ENCODE assay signal across 19 cellular contexts in the genomic region with DNA sequence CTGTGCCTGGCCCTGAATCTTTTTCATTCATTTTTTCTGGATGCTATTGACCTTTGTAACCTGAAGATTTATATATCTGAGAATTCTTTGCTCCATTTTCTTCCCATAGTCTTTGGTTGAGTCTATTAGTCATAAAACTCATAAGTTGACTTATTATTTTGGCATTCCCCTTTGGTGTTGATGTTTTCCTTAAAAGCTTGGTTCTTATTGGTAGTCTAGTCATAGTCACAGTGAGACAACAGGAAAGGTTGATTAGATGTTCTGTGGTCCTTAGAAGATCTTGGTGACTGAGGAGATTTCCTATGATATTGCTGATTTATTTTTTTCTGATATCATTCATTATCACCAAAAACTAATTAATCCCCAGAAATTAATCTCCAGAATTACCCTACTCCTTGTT.
DNase-seq lines count a peak whose midpoint lies in the region; ATAC-seq, FAIRE-seq and TF ChIP-seq lines count a peak whose summit lies in the region.
"Had no signal": no experiment of that assay in that cellular context is flagged by ENCODE, and none has a peak within 500 bp of the region (broad histone marks: within the 10 kb centered on the region; RNA-seq: fewer than 3 reads in every experiment).

No MANE protein-coding gene starts in this region.

- H4K20me1 ChIP-seq in endothelial cell of umbilical vein (replicated peaks; ENCODE audit: control insufficient read depth, extremely low read depth, insufficient read depth, low read length), result no peaks in the 10 kb centered on the region

- no peaks in the 10 kb centered on the region for H3K27me3 Mint-ChIP-seq in activated naive CD4-positive, alpha-beta T cell treated with anti-CD3 and anti-CD28 coated beads, Interleukin-2, amount 50 U/mL, for 24 hours
- H3K27me3 Mint-ChIP-seq in activated B cell treated with CpG ODN at 0.5 μM for 24 hours, result no peaks in the 10 kb centered on the region
- no peaks in the 10 kb centered on the region for H3K27me3 Mint-ChIP-seq in osteocyte (ENCODE audit: unreplicated experiment)

- no peaks in the 10 kb centered on the region for H3K9me1 ChIP-seq in endothelial cell of umbilical vein (replicated peaks; ENCODE audit: control insufficient read depth, extremely low read depth, insufficient read depth, low read length)

- BruUV-seq in endothelial cell of umbilical vein (replicated peaks; lab: Mats Ljungman, UMichigan), result no TSS peak

- H3K4me1 ChIP-seq in endothelial cell of umbilical vein (ENCODE audit: control insufficient read depth, extremely low read depth, insufficient read depth, low read length) (peaks cover 8% of the 10 kb centered on the region), lower lobe of right lung (no peaks in the 10 kb centered on the region)
- H3K4me1 ChIP-seq: esophagus squamous epithelium, right lobe of liver had no signal

- H3K9me3 Mint-ChIP-seq in activated naive CD4-positive, alpha-beta T cell treated with anti-CD3 and anti-CD28 coated beads, Interleukin-2, amount 50 U/mL, for 24 hours, result peaks cover 7% of the 10 kb centered on the region
- H3K9me3 Mint-ChIP-seq in activated B cell treated with CpG ODN at 0.5 μM for 24 hours, result no peaks in the 10 kb centered on the region
- no peaks in the 10 kb centered on the region for H3K9me3 Mint-ChIP-seq in osteocyte (ENCODE audit: unreplicated experiment)

- peaks cover 72% of the 10 kb centered on the region for H3K4me1 Mint-ChIP-seq in activated naive CD4-positive, alpha-beta T cell treated with anti-CD3 and anti-CD28 coated beads, Interleukin-2, amount 50 U/mL, for 24 hours
- H3K4me1 Mint-ChIP-seq in activated B cell treated with CpG ODN at 0.5 μM for 24 hours, result peaks cover 12% of the 10 kb centered on the region
- peaks cover 4% of the 10 kb centered on the region for H3K4me1 Mint-ChIP-seq in osteocyte (ENCODE audit: unreplicated experiment)

- dilution Hi-C loops in endothelial cell of umbilical vein (cut with MboI; ENCODE audit: extremely low pct_ligation_motif_present, low sequenced_read_pairs), result no loop called here

- FAIRE-seq in endothelial cell of umbilical vein (lab: Jason Lieb, UNC), result no peak

- peak overlapping the region; percentile 99 for H3K27ac Mint-ChIP-seq in activated naive CD4-positive, alpha-beta T cell treated with anti-CD3 and anti-CD28 coated beads, Interleukin-2, amount 50 U/mL, for 24 hours
- peak overlapping the region; percentile 37 for H3K27ac Mint-ChIP-seq in activated B cell treated with CpG ODN at 0.5 μM for 24 hours
- no peak overlapping the region for H3K27ac Mint-ChIP-seq in osteocyte (ENCODE audit: unreplicated experiment)

- no peaks in the 10 kb centered on the region for H3K9me3 ChIP-seq in endothelial cell of umbilical vein (replicated peaks; ENCODE audit: control insufficient read depth, insufficient read depth, low read length)
- no peaks in the 10 kb centered on the region for H3K9me3 ChIP-seq in lower lobe of right lung
- H3K9me3 ChIP-seq: esophagus squamous epithelium, right lobe of liver had no signal

- H2AFZ ChIP-seq in endothelial cell of umbilical vein (ENCODE audit: low read depth, low read length), result no peak overlapping the region

- no peak overlapping the region for H3K4me3 ChIP-seq in endothelial cell of umbilical vein (replicated peaks in 1 of 3; ENCODE audit: insufficient read depth in 1 of 3, low read depth in 1 of 3, low read length in 3 of 3)
- H3K4me3 ChIP-seq in lower lobe of right lung, result no peak overlapping the region
- H3K4me3 ChIP-seq: cardiac muscle cell, esophagus squamous epithelium, right lobe of liver had no signal

- ATAC-seq in activated B cell treated with CpG ODN at 0.5 μM for 24 hours (ENCODE audit: low read depth) (no peak), lower lobe of right lung (no peak)
- ATAC-seq: left ventricle myocardium superior, right lobe of liver had no signal

- intact Hi-C loops in activated B cell treated with CpG ODN at 0.5 μM for 24 hours (cut with micrococcal nuclease) (no loop called here), endothelial cell of umbilical vein (cut with micrococcal nuclease) (no loop called here), lower lobe of right lung (cut with DNase I) (no loop called here)

- no peak overlapping the region for H3K27ac ChIP-seq in endothelial cell of umbilical vein (ENCODE audit: insufficient read depth, low read depth, low read length)
- H3K27ac ChIP-seq in lower lobe of right lung, result no peak overlapping the region
- H3K27ac ChIP-seq: cardiac muscle cell, esophagus squamous epithelium, right lobe of liver had no signal

- no peak for TF ChIP-seq CTCF in activated B cell treated with CpG ODN at 0.5 μM for 24 hours (IDR thresholded peaks at IDR 0.05)
- TF ChIP-seq CTCF in endothelial cell of umbilical vein (IDR thresholded peaks at IDR 0.05; ENCODE audit: extremely low read depth in 1 of 2, insufficient read depth in 1 of 2, low read depth in 1 of 2, low read length in 2 of 2), result no peak
- TF ChIP-seq CTCF in lower lobe of right lung (IDR thresholded peaks at IDR 0.05), result no peak
- TF ChIP-seq CTCF in osteocyte (IDR thresholded peaks at IDR 0.05), result no peak

- no peak overlapping the region for H3K4me2 ChIP-seq in endothelial cell of umbilical vein (ENCODE audit: insufficient read depth, low read length)

- POLR2A ChIA-PET in activated B cell treated with CpG ODN at 0.5 μM for 24 hours (lab: Charles Lee) (no interaction called here), endothelial cell of umbilical vein (lab: Charles Lee) (no interaction called here)

- H3K36me3 Mint-ChIP-seq in activated naive CD4-positive, alpha-beta T cell treated with anti-CD3 and anti-CD28 coated beads, Interleukin-2, amount 50 U/mL, for 24 hours, result peaks cover 30% of the 10 kb centered on the region
- H3K36me3 Mint-ChIP-seq in activated B cell treated with CpG ODN at 0.5 μM for 24 hours (ENCODE audit: low read depth) (peaks cover 71% of the 10 kb centered on the region), osteocyte (ENCODE audit: unreplicated experiment) (no peaks in the 10 kb centered on the region)

- no peak overlapping the region for H3K9ac ChIP-seq in endothelial cell of umbilical vein (replicated peaks; ENCODE audit: extremely low read depth, insufficient read depth, low read length)

- CTCF ChIA-PET in activated B cell treated with CpG ODN at 0.5 μM for 24 hours (lab: Charles Lee), result no interaction called here
- CTCF ChIA-PET in endothelial cell of umbilical vein (lab: Charles Lee), result interaction anchor here (3.3 kb wide), 1 partner anchor 24 kb away, joined by 8 read pairs; no protein-coding TSS in a partner anchor

- H3K36me3 ChIP-seq in endothelial cell of umbilical vein (ENCODE audit: control insufficient read depth in 2 of 2, extremely low read depth in 1 of 2, insufficient read depth in 2 of 2, low read length in 2 of 2) (no peaks in the 10 kb centered on the region), lower lobe of right lung (peaks cover 23% of the 10 kb centered on the region)
- H3K36me3 ChIP-seq: cardiac muscle cell, esophagus squamous epithelium, right lobe of liver had no signal

- no peaks in the 10 kb centered on the region for H3K27me3 ChIP-seq in endothelial cell of umbilical vein (ENCODE audit: control insufficient read depth in 2 of 2, insufficient read depth in 2 of 2, low read length in 2 of 2)
- H3K27me3 ChIP-seq in lower lobe of right lung (ENCODE audit: low read depth), result no peaks in the 10 kb centered on the region
- H3K27me3 ChIP-seq: cardiac muscle cell, esophagus squamous epithelium, right lobe of liver had no signal

- peak overlapping the region; percentile 76 for H3K4me3 Mint-ChIP-seq in activated naive CD4-positive, alpha-beta T cell treated with anti-CD3 and anti-CD28 coated beads, Interleukin-2, amount 50 U/mL, for 24 hours
- no peak overlapping the region for H3K4me3 Mint-ChIP-seq in activated B cell treated with CpG ODN at 0.5 μM for 24 hours
- H3K4me3 Mint-ChIP-seq in osteocyte (ENCODE audit: unreplicated experiment), result no peak overlapping the region

- DNase-seq in activated naive CD4-positive, alpha-beta T cell treated with anti-CD3 and anti-CD28 coated beads, Interleukin-2, amount 50 U/mL, for 16 hours, result no peak
- DNase-seq in activated B cell treated with CpG ODN at 0.5 μM for 24 hours (no peak), endothelial cell of umbilical vein (ENCODE audit: low read depth, low spot score) (no peak), NCI-H2107 (lab: John Stamatoyannopoulos, UW) (no peak), lower lobe of right lung (no peak), osteocyte (ENCODE audit: extremely low spot score, unreplicated experiment) (no peak), NCI-H82 (lab: John Stamatoyannopoulos, UW) (no peak)
- DNase-seq: esophagus squamous epithelium, H7, head of caudate nucleus, KBM-7, left ventricle myocardium superior, NCI-H1048, NCI-H2081, NCI-H524, right lobe of liver, Right ventricle myocardium superior had no signal

- no peaks in the 10 kb centered on the region for H3K79me2 ChIP-seq in endothelial cell of umbilical vein (ENCODE audit: control insufficient read depth, insufficient read depth, low read length)

- TF ChIP-seq POLR2A in endothelial cell of umbilical vein (IDR thresholded peaks at IDR 0.05; ENCODE audit: low read depth, low read length), result no peak

TF ChIP-seq in endothelial cell of umbilical vein, 7 proteins besides CTCF, POLR2A, EP300 and RAD21:
- peak; percentile 12 for TF ChIP-seq FOS (IDR thresholded peaks at IDR 0.05; ENCODE audit: borderline replicate concordance, insufficient read depth, low read length)
- TF ChIP-seq MYC (IDR thresholded peaks at IDR 0.05; ENCODE audit: low read depth, low read length), result no peak
- no peak for TF ChIP-seq MAX (IDR thresholded peaks at IDR 0.05; ENCODE audit: insufficient read depth, insufficient read length)
